Comparison of ENCODE assay signal across 19 cellular contexts in genomic region chr12:126362964-126363363, GRCh38.
DNase-seq lines count a peak whose midpoint lies in the region; FAIRE-seq and TF ChIP-seq lines count a peak whose summit lies in the region.
"Had no signal": no experiment of that assay in that cellular context is flagged by ENCODE, and none has a peak within 500 bp of the region (broad histone marks: within the 10 kb centered on the region; RNA-seq: fewer than 3 reads in every experiment).

No MANE protein-coding gene starts in this region.

- peaks cover 3 to 4% of the 10 kb centered on the region in 2 experiments for H3K4me1 Mint-ChIP-seq in H9
- H3K4me1 Mint-ChIP-seq: CD8-positive, alpha-beta memory T cell had no signal

- no peaks in the 10 kb centered on the region for H3K27me3 ChIP-seq in A673 (replicated peaks; ENCODE audit: insufficient read depth, low read depth, low read length, poor library complexity)
- no peaks in the 10 kb centered on the region for H3K27me3 ChIP-seq in H9 (ENCODE audit: insufficient read depth, low read length)
- H3K27me3 ChIP-seq in WERI-Rb-1 (ENCODE audit: insufficient read depth, low read depth, severe bottlenecking): peaks cover 17% of the 10 kb centered on the region
- no peaks in the 10 kb centered on the region for H3K27me3 ChIP-seq in mesendoderm (ENCODE audit: insufficient read depth, low read length, poor library complexity)
- H3K27me3 ChIP-seq: BLaER1 treated with 17β-estradiol and CSF1 and Interleukin-3, amounts not matched to agents 10 nM and 100 nM had no signal

- peak overlapping the region in 1 of 3 experiments; percentile 92; a peak in 2 of 7 replicates for H3K27ac Mint-ChIP-seq in H9
- H3K27ac Mint-ChIP-seq: CD8-positive, alpha-beta memory T cell had no signal

- H3K27me3 Mint-ChIP-seq in H9 (ENCODE audit: low read depth): no peaks in the 10 kb centered on the region

- no peak for TF ChIP-seq POLR2A in GM12892 (IDR thresholded peaks at IDR 0.05; ENCODE audit: low read depth, low read length)

- peak overlapping the region in 1 of 2 experiments; percentile 46; a peak in 2 of 5 replicates for H3K4me3 Mint-ChIP-seq in H9
- H3K4me3 Mint-ChIP-seq: CD8-positive, alpha-beta memory T cell had no signal

- no CpG with 5 or more reads among the region's 9 CpGs for WGBS in H9 (ENCODE audit: extremely low coverage, insufficient read length, low lambda C conversion rate)
- WGBS in mesendoderm (ENCODE audit: extremely low coverage, insufficient coverage, low lambda C conversion rate): no CpG with 5 or more reads among the region's 9 CpGs

- no peak overlapping the region for H2BK20ac ChIP-seq in H9 (ENCODE audit: low read depth, low read length, poor library complexity, severe bottlenecking)

- H2BK15ac ChIP-seq in H9 (ENCODE audit: low read depth, low read length) (no peak overlapping the region), mesendoderm (replicated peaks; ENCODE audit: low read depth) (no peak overlapping the region)

- H3K23ac ChIP-seq in H9 (ENCODE audit: insufficient read length, low read depth, low read length) (no peak overlapping the region), mesendoderm (ENCODE audit: low read length) (no peak overlapping the region)

- H3K9me3 ChIP-seq in A673 (ENCODE audit: low read depth, low read length, poor library complexity, severe bottlenecking) (no peaks in the 10 kb centered on the region), H9 (ENCODE audit: control insufficient read depth, low read depth, low read length) (no peaks in the 10 kb centered on the region), WERI-Rb-1 (ENCODE audit: severe bottlenecking) (no peaks in the 10 kb centered on the region)
- H3K9me3 ChIP-seq: A549 had no signal

- intact Hi-C loops in A673 (cut with micrococcal nuclease; ENCODE audit: unreplicated experiment): loop anchor here (5.0 kb wide), 1 partner anchor 254 kb away; no protein-coding TSS in a partner anchor

- DNase-seq in A673 (ENCODE audit: low spot score) (peak; percentile 21), H9 (peak; percentile 88), WERI-Rb-1 (peak; percentile 13), mesendoderm (peak; percentile 65), GM20000 (ENCODE audit: low spot score) (no peak), GM12892 (ENCODE audit: insufficient read length) (no peak), cerebellar cortex (ENCODE audit: low spot score) (no peak), COLO668 (lab: John Stamatoyannopoulos, UW; ENCODE audit: unreplicated experiment) (no peak)
- DNase-seq: CD8-positive, alpha-beta memory T cell; DND-41; GDM1; KBM-7; NCI-H1694 treated with DMSO at 0.1 percent for 48 hours; NCI-H2107; NCI-H2227 treated with DMSO at 0.1 percent for 48 hours; NCI-H524 had no signal

- H3K36me3 ChIP-seq in A673 (ENCODE audit: insufficient read depth, low read length, poor library complexity, severe bottlenecking) (no peaks in the 10 kb centered on the region), WERI-Rb-1 (no peaks in the 10 kb centered on the region), mesendoderm (ENCODE audit: control insufficient read depth, insufficient read depth, low read length) (no peaks in the 10 kb centered on the region)
- H3K36me3 ChIP-seq: BLaER1 treated with 17β-estradiol and CSF1 and Interleukin-3, amounts not matched to agents 10 nM and 100 nM had no signal

- no peaks in the 10 kb centered on the region for H3K79me2 ChIP-seq in H9 (ENCODE audit: insufficient read depth, low read length)
- H3K79me2 ChIP-seq in mesendoderm (ENCODE audit: control insufficient read depth, insufficient read depth, low read length): no peaks in the 10 kb centered on the region

- H3K18ac ChIP-seq in H9 (ENCODE audit: insufficient read length, low read depth, low read length): no peak overlapping the region
- no peak overlapping the region for H3K18ac ChIP-seq in mesendoderm (ENCODE audit: low read length)

- FAIRE-seq in GM12892 (lab: Jason Lieb, UNC): no peak
- FAIRE-seq: A549, HepG2 had no signal

- H3K4me2 ChIP-seq in H9 (ENCODE audit: insufficient read depth, insufficient read length, low read length) (no peak overlapping the region), mesendoderm (ENCODE audit: low read length) (no peak overlapping the region)
- H3K4me2 ChIP-seq: A549 had no signal

- no peak overlapping the region for H4K91ac ChIP-seq in H9 (ENCODE audit: insufficient read length, low read depth, low read length)

- peaks cover 0 to 2% (median 0%) of the 10 kb centered on the region in 3 experiments; a peak in 2 of 7 replicates for H3K36me3 Mint-ChIP-seq in H9 (ENCODE audit: insufficient read depth in 1 of 3, low read depth in 3 of 3)
- H3K36me3 Mint-ChIP-seq: CD8-positive, alpha-beta memory T cell had no signal

- H2BK12ac ChIP-seq in H9 (ENCODE audit: insufficient read length, low read depth, low read length): no peak overlapping the region

- peaks cover 7% of the 10 kb centered on the region for H3K4me1 ChIP-seq in A673 (ENCODE audit: insufficient read depth, low read length, poor library complexity, severe bottlenecking)
- H3K4me1 ChIP-seq in H9 (ENCODE audit: insufficient read depth, low read length): no peaks in the 10 kb centered on the region
- H3K4me1 ChIP-seq in mesendoderm (ENCODE audit: control insufficient read depth, low read depth, low read length): no peaks in the 10 kb centered on the region
- H3K4me1 ChIP-seq: A549 had no signal

- no peaks in the 10 kb centered on the region for H4K20me1 ChIP-seq in H9 (ENCODE audit: control insufficient read depth, insufficient read depth, insufficient read length)
- H4K20me1 ChIP-seq: BLaER1 treated with 17β-estradiol and CSF1 and Interleukin-3, amounts not matched to agents 10 nM and 100 nM had no signal

- peak; percentile 48 for TF ChIP-seq CTCF in A673 (conservative IDR thresholded peaks at IDR 0.05; ENCODE audit: low read depth, low read length)
- peak; percentile 80 for TF ChIP-seq CTCF in H9 (conservative IDR thresholded peaks at IDR 0.05)
- TF ChIP-seq CTCF in WERI-Rb-1 (IDR thresholded peaks at IDR 0.05; ENCODE audit: low read depth, low read length): 0 out of 2 replicates have a peak, but pooled peaks have one; percentile 29
- no peak for TF ChIP-seq CTCF in GM20000 (IDR thresholded peaks at IDR 0.05; ENCODE audit: extremely low read depth, missing control alignments)

- H3K27ac ChIP-seq in A673 (ENCODE audit: low read depth, low read length, poor library complexity, severe bottlenecking) (no peak overlapping the region), H9 (ENCODE audit: insufficient read length, low read depth, low read length) (no peak overlapping the region), WERI-Rb-1 (no peak overlapping the region), mesendoderm (ENCODE audit: low read depth, low read length) (no peak overlapping the region)
- H3K27ac ChIP-seq: A549; BLaER1 treated with 17β-estradiol and CSF1 and Interleukin-3, amounts not matched to agents 10 nM and 100 nM had no signal

- H4K5ac ChIP-seq in H9 (ENCODE audit: insufficient read length, low read depth, low read length): no peak overlapping the region
- no peak overlapping the region for H4K5ac ChIP-seq in mesendoderm (ENCODE audit: low read length)

- H2AK5ac ChIP-seq in H9 (ENCODE audit: insufficient read length, low read length) (no peak overlapping the region), mesendoderm (ENCODE audit: low read length) (no peak overlapping the region)

- H2AFZ ChIP-seq in H9 (ENCODE audit: low read length): peak overlapping the region; percentile 74

- no peak overlapping the region for H4K8ac ChIP-seq in H9 (replicated peaks; ENCODE audit: insufficient read length, low read depth, low read length)
- H4K8ac ChIP-seq in mesendoderm (ENCODE audit: low read depth, low read length): no peak overlapping the region

- CTCF ChIA-PET in A673 (lab: Charles Lee): interaction anchor here (0.6 kb wide), 1 partner anchor 70 kb away, joined by 3 read pairs; no protein-coding TSS in a partner anchor

- H3K4ac ChIP-seq in H9 (ENCODE audit: low read depth, low read length) (no peak overlapping the region), mesendoderm (ENCODE audit: low read depth, low read length) (no peak overlapping the region)

- POLR2A ChIA-PET in A673 (lab: Charles Lee; ENCODE audit: low non-redundant PET): no interaction called here

- H2BK5ac ChIP-seq in H9 (ENCODE audit: insufficient read length, low read length) (no peak overlapping the region), mesendoderm (ENCODE audit: low read length) (no peak overlapping the region)

- no peaks in the 10 kb centered on the region for H3K23me2 ChIP-seq in H9 (ENCODE audit: insufficient read length, low read depth, low read length, poor library complexity, severe bottlenecking)

- H3K9ac ChIP-seq in H9 (ENCODE audit: extremely low read depth, insufficient read length, low read length) (no peak overlapping the region), mesendoderm (ENCODE audit: low read length) (no peak overlapping the region)
- H3K9ac ChIP-seq: BLaER1 treated with 17β-estradiol and CSF1 and Interleukin-3, amounts not matched to agents 10 nM and 100 nM had no signal

- H3K4me3 ChIP-seq in A673 (ENCODE audit: low read depth, low read length, poor library complexity, severe bottlenecking) (no peak overlapping the region), WERI-Rb-1 (ENCODE audit: low read depth, low read length) (no peak overlapping the region), mesendoderm (ENCODE audit: low read length) (no peak overlapping the region)
- H3K4me3 ChIP-seq: A549; BLaER1 treated with 17β-estradiol and CSF1 and Interleukin-3, amounts not matched to agents 10 nM and 100 nM had no signal

- H3K56ac ChIP-seq in H9 (ENCODE audit: insufficient read length, low read depth, low read length) (no peak overlapping the region), mesendoderm (ENCODE audit: low read length) (no peak overlapping the region)

- BruUV-seq in A673 (replicated peaks; lab: Mats Ljungman, UMichigan): no TSS peak

- H3T11ph ChIP-seq in H9 (ENCODE audit: low read length): no peak overlapping the region

- no peak overlapping the region for H3K14ac ChIP-seq in H9 (ENCODE audit: insufficient read depth, low read length)

- H3K9me3 Mint-ChIP-seq in H9: no peaks in the 10 kb centered on the region; a peak in 2 of 5 replicates

- H2BK120ac ChIP-seq in H9 (ENCODE audit: low read depth, low read length, poor library complexity, severe bottlenecking): no peak overlapping the region
- no peak overlapping the region for H2BK120ac ChIP-seq in mesendoderm (ENCODE audit: low read depth, low read length)

- H3K79me1 ChIP-seq in H9 (ENCODE audit: insufficient read depth, low read depth, low read length, poor library complexity, severe bottlenecking): no peaks in the 10 kb centered on the region
- no peaks in the 10 kb centered on the region for H3K79me1 ChIP-seq in mesendoderm (ENCODE audit: low read length)

Comparison
In these comparisons a context has a peak if more than half of its experiments do, and no peak if none do; other contexts are left out.
1. DNase-seq: peak in A673 (single experiment), H9 (single experiment), WERI-Rb-1 (single experiment) and mesendoderm (single experiment); none in GM20000 (single experiment), GM12892 (single experiment), cerebellar cortex (single experiment) and COLO668 (single experiment).